Comparison of ENCODE assay signal across 26 cellular contexts in genomic region chr11:68978931-68979591, GRCh38. TPM values are rescaled to one million over a fixed set of nuclear protein-coding genes. Genes with fewer than 3 reads are reported as not detected.
DNase-seq lines count a peak whose midpoint lies in the region; ATAC-seq, FAIRE-seq and TF ChIP-seq lines count a peak whose summit lies in the region.
"Had no signal": no experiment of that assay in that cellular context is flagged by ENCODE, and none has a peak within 500 bp of the region (broad histone marks: within the 10 kb centered on the region; RNA-seq: fewer than 3 reads in every experiment).

No MANE protein-coding gene starts in this region.

- no peaks in the 10 kb centered on the region for H3K36me3 ChIP-seq in right atrium auricular region
- H3K36me3 ChIP-seq in upper lobe of right lung: no peaks in the 10 kb centered on the region
- H3K36me3 ChIP-seq: ascending aorta, gastrocnemius medialis had no signal

- H3K27ac ChIP-seq in right atrium auricular region (no peak overlapping the region), upper lobe of right lung (no peak overlapping the region)
- H3K27ac ChIP-seq: ascending aorta, gastrocnemius medialis had no signal

- no peak for FAIRE-seq in D721Med (lab: Jason Lieb, UNC)

- H3K9me3 ChIP-seq in right atrium auricular region (no peaks in the 10 kb centered on the region), upper lobe of right lung (peaks cover 6% of the 10 kb centered on the region)
- H3K9me3 ChIP-seq: ascending aorta, gastrocnemius medialis, mucosa of descending colon had no signal

- H3K4me1 ChIP-seq in right atrium auricular region (peaks cover 0 to 13% of the 10 kb centered on the region in 2 donors), upper lobe of right lung (no peaks in the 10 kb centered on the region)
- H3K4me1 ChIP-seq: ascending aorta had no signal

- intact Hi-C loops in Right ventricle myocardium inferior (cut with DNase I): no loop called here
- intact Hi-C loops in upper lobe of right lung (cut with DNase I): no loop called here

- H3K4me3 ChIP-seq in right atrium auricular region (no peak overlapping the region), upper lobe of right lung (no peak overlapping the region)
- H3K4me3 ChIP-seq: ascending aorta, gastrocnemius medialis, mucosa of descending colon had no signal

- H3K27me3 ChIP-seq in right atrium auricular region (no peaks in the 10 kb centered on the region), upper lobe of right lung (no peaks in the 10 kb centered on the region)
- H3K27me3 ChIP-seq: ascending aorta, gastrocnemius medialis had no signal

- TF ChIP-seq CTCF in right atrium auricular region (IDR thresholded peaks at IDR 0.05) (no peak), upper lobe of right lung (IDR thresholded peaks at IDR 0.05) (no peak), D721Med (IDR thresholded peaks at IDR 0.05; ENCODE audit: insufficient read depth, missing control alignments) (no peak)

- ATAC-seq in Right ventricle myocardium inferior (peak; percentile 57), upper lobe of right lung (peak; percentile 24), HG03095 (IDR thresholded peaks at IDR 0.05; ENCODE audit: unreplicated experiment) (no peak)
- ATAC-seq: left colon, mucosa of descending colon had no signal

- DNase-seq in Right ventricle myocardium inferior (ENCODE audit: missing footprints) (no peak), right atrium auricular region (ENCODE audit: low spot score) (no peak), dermis blood vessel endothelial cell (peak; percentile 33), mesenteric fat pad (ENCODE audit: low spot score) (peak; percentile 88), upper lobe of right lung (peak; percentile 61), D721Med (ENCODE audit: insufficient read length, low spot score) (no peak), mucosa of gallbladder (ENCODE audit: low spot score) (no peak)
- DNase-seq: ACHN; activated CD4-positive, alpha-beta T cell treated with anti-CD3 and anti-CD28 coated beads, Interleukin-2, amount 50 U/mL, for 1 hour; activated naive CD4-positive, alpha-beta T cell treated with anti-CD3 and anti-CD28 coated beads, Interleukin-2, amount 10 ng/mL, durations not matched to agents 7 days and 5 days; activated T-cell treated with anti-CD3 and anti-CD28 coated beads for 4 hours; CD4-positive, CD25-positive, alpha-beta regulatory T cell; effector CD4-positive, alpha-beta T cell; erythroblast; gastrocnemius medialis; GF-D8; left colon; mucosa of descending colon; NCI-H146; NCI-H774; SHP77 treated with DMSO at 0.1 percent for 48 hours; stimulated activated CD8-positive, alpha-beta memory T cell treated with anti-CD3 and anti-CD28 coated beads, Interleukin-4, amount 100 ng/mL, for 48 hours; substantia nigra had no signal

RNA-seq across cellular contexts. Expression of gene MRGPRD, which starts 1.7 kb away (rescaled TPM):
- not detected for total RNA-seq in Right ventricle myocardium inferior
- total RNA-seq in right atrium auricular region: not detected
- total RNA-seq in dermis blood vessel endothelial cell: not detected in 2 replicates
- total RNA-seq in mesenteric fat pad: not detected
- not detected for total RNA-seq in upper lobe of right lung
- total RNA-seq in mucosa of gallbladder: not detected
- total RNA-seq: ascending aorta; CD4-positive, CD25-positive, alpha-beta regulatory T cell; gastrocnemius medialis; left colon; OCI-LY7 had no signal

RNA-seq across cellular contexts. Expression of gene MRGPRF, which starts 34.0 kb away (rescaled TPM):
- total RNA-seq in Right ventricle myocardium inferior (7.6 TPM), right atrium auricular region (10 to 100 TPM; 10.8 to 17.6 TPM), dermis blood vessel endothelial cell (0.05 and 0.17 TPM in 2 replicates), mesenteric fat pad (29.8 TPM), upper lobe of right lung (13.2 TPM), mucosa of gallbladder (43.8 TPM)
- total RNA-seq: CD4-positive, CD25-positive, alpha-beta regulatory T cell; OCI-LY7 had no signal

Comparison
In these comparisons a context has a peak if more than half of its experiments do, and no peak if none do; other contexts are left out.
1. DNase-seq: peak in dermis blood vessel endothelial cell (single experiment), mesenteric fat pad (single experiment) and upper lobe of right lung (single experiment); none in Right ventricle myocardium inferior (single experiment), right atrium auricular region (single experiment), D721Med (single experiment) and mucosa of gallbladder (single experiment).